In genomic region chr6:101396552-101397173, GRCh38 we compare ENCODE assay signal across 8 cellular contexts. TPM values are rescaled to one million over a fixed set of nuclear protein-coding genes. Genes with fewer than 3 reads are reported as not detected.
DNase-seq lines count a peak whose midpoint lies in the region; ATAC-seq and TF ChIP-seq lines count a peak whose summit lies in the region.

No MANE protein-coding gene starts in this region.

- H3K4me3 ChIP-seq in heart left ventricle = no peak overlapping the region
- no peak overlapping the region for H3K4me3 ChIP-seq in SJSA1

- H3K4me1 Mint-ChIP-seq in stimulated activated naive B cell treated with anti-CD40 and anti-IgM and Interleukin-4, amounts not matched to agents 10 μg/mL and 1 μg/mL and 100 μg/mL, for 72 hours = peaks cover 0 to 3% of the 10 kb centered on the region in 2 donors
- no peaks in the 10 kb centered on the region for H3K4me1 Mint-ChIP-seq in natural killer cell

- H3K9me3 ChIP-seq in heart left ventricle (no peaks in the 10 kb centered on the region), SJSA1 (replicated peaks) (no peaks in the 10 kb centered on the region)

- no peak for TF ChIP-seq POLR2A in heart left ventricle (IDR thresholded peaks at IDR 0.05)

- H3K9me3 Mint-ChIP-seq in stimulated activated naive B cell treated with anti-CD40 and anti-IgM and Interleukin-4, amounts not matched to agents 10 μg/mL and 1 μg/mL and 100 μg/mL, for 72 hours = peaks cover 0 to 3% of the 10 kb centered on the region in 2 donors
- H3K9me3 Mint-ChIP-seq in natural killer cell = peaks cover 9 to 11% of the 10 kb centered on the region in 2 donors

- intact Hi-C loops in heart left ventricle (cut with DNase I) = loop anchor here in 1 of 10 donors (10.0 kb wide), 1 partner anchor 348 kb away; no protein-coding TSS in a partner anchor
- intact Hi-C loops in Right ventricle myocardium inferior (cut with DNase I) = loop anchor here (10.0 kb wide), 1 partner anchor 348 kb away; no protein-coding TSS in a partner anchor
- intact Hi-C loops in natural killer cell (cut with micrococcal nuclease) = no loop called here

- H3K27me3 Mint-ChIP-seq in stimulated activated naive B cell treated with anti-CD40 and anti-IgM and Interleukin-4, amounts not matched to agents 10 μg/mL and 1 μg/mL and 100 μg/mL, for 72 hours = peaks cover 63 to 72% of the 10 kb centered on the region in 2 donors
- H3K27me3 Mint-ChIP-seq in natural killer cell (ENCODE audit: low read depth in 2 of 2) = peaks cover 18 to 36% of the 10 kb centered on the region in 2 donors

- no peak for ATAC-seq in heart left ventricle
- ATAC-seq in Right ventricle myocardium inferior = no peak
- no peak for ATAC-seq in stimulated activated naive B cell treated with anti-CD40 and anti-IgM and Interleukin-4, amounts not matched to agents 10 μg/mL and 1 μg/mL and 100 μg/mL, for 72 hours (replicated peaks)
- ATAC-seq in HG03159 (IDR thresholded peaks at IDR 0.05; ENCODE audit: unreplicated experiment) = no peak
- no peak for ATAC-seq in natural killer cell

- no peak overlapping the region for H3K27ac ChIP-seq in heart left ventricle
- no peak overlapping the region for H3K27ac ChIP-seq in SJSA1

- no peak overlapping the region for H3K27ac Mint-ChIP-seq in stimulated activated naive B cell treated with anti-CD40 and anti-IgM and Interleukin-4, amounts not matched to agents 10 μg/mL and 1 μg/mL and 100 μg/mL, for 72 hours
- H3K27ac Mint-ChIP-seq in natural killer cell = no peak overlapping the region

- H3K27me3 ChIP-seq in heart left ventricle (peaks cover 8 to 84% (median 40%) of the 10 kb centered on the region in 9 donors), SJSA1 (replicated peaks) (peaks cover 39% of the 10 kb centered on the region)

- H3K4me1 ChIP-seq in heart left ventricle (peaks cover 0 to 21% (median 1%) of the 10 kb centered on the region in 12 donors), SJSA1 (replicated peaks) (peaks cover 6% of the 10 kb centered on the region; the same call in 1 of the 2 replicates)

- H3K36me3 ChIP-seq in heart left ventricle = no peaks in the 10 kb centered on the region
- H3K36me3 ChIP-seq in SJSA1 = no peaks in the 10 kb centered on the region

- peak; percentile 25 to 69 (median 57) for DNase-seq in heart left ventricle
- DNase-seq in Right ventricle myocardium inferior (ENCODE audit: missing footprints) = no peak
- peak; percentile 31 to 62 for DNase-seq in SJSA1 (ENCODE audit: low read depth in 1 of 2, low spot score in 2 of 2)
- peak; percentile 71 for DNase-seq in epidermal melanocyte (ENCODE audit: insufficient read length, low spot score)
- DNase-seq in renal cortical epithelial cell (ENCODE audit: low read depth) = peak; percentile 51
- DNase-seq in stimulated activated naive B cell treated with anti-CD40 and anti-IgM and Interleukin-4, amounts not matched to agents 10 μg/mL and 1 μg/mL and 100 μg/mL, for 72 hours = no peak
- DNase-seq in natural killer cell = no peak

- 0 to 2% (median 1%) methylated on average over 3 of the region's 3 CpGs for WGBS in heart left ventricle, 4 donors

- no peak overlapping the region for H3K4me3 Mint-ChIP-seq in stimulated activated naive B cell treated with anti-CD40 and anti-IgM and Interleukin-4, amounts not matched to agents 10 μg/mL and 1 μg/mL and 100 μg/mL, for 72 hours
- no peak overlapping the region for H3K4me3 Mint-ChIP-seq in natural killer cell

- peaks cover 0 to 10% of the 10 kb centered on the region in 2 donors for H3K36me3 Mint-ChIP-seq in stimulated activated naive B cell treated with anti-CD40 and anti-IgM and Interleukin-4, amounts not matched to agents 10 μg/mL and 1 μg/mL and 100 μg/mL, for 72 hours
- peaks cover 5% of the 10 kb centered on the region for H3K36me3 Mint-ChIP-seq in natural killer cell

- TF ChIP-seq CTCF in heart left ventricle (IDR thresholded peaks at IDR 0.05) (no peak), natural killer cell (IDR thresholded peaks at IDR 0.05) (no peak)

RNA-seq across cellular contexts. Expression of gene GRIK2, which starts 3.2 kb away (rescaled TPM):
- total RNA-seq in heart left ventricle (1 to 10 TPM; 1.2 to 7.0 (median 5.1) TPM), Right ventricle myocardium inferior (2.7 TPM), renal cortical epithelial cell (0.40 TPM in 1 of 2 replicates, not detected in the other), natural killer cell (not detected)
- polyA plus RNA-seq in heart left ventricle = 1 to 10 TPM in 1 of 2 donors, under 1 TPM in 1; 0.33 to 3.4 TPM
- 0.97 and 2.3 TPM in 2 replicates for total RNA-seq in SJSA1 (2014; rRNA removed; shearing (Covaris generic))

Comparison
In these comparisons a context has a peak if more than half of its experiments do, and no peak if none do; other contexts are left out.
1. DNase-seq: peak in heart left ventricle (5 of 5), SJSA1 (2 of 2), epidermal melanocyte (single experiment) and renal cortical epithelial cell (single experiment); none in Right ventricle myocardium inferior (single experiment), stimulated activated naive B cell treated with anti-CD40 and anti-IgM and Interleukin-4, amounts not matched to agents 10 μg/mL and 1 μg/mL and 100 μg/mL, for 72 hours (single experiment) and natural killer cell (single experiment).